In the genomic region with DNA sequence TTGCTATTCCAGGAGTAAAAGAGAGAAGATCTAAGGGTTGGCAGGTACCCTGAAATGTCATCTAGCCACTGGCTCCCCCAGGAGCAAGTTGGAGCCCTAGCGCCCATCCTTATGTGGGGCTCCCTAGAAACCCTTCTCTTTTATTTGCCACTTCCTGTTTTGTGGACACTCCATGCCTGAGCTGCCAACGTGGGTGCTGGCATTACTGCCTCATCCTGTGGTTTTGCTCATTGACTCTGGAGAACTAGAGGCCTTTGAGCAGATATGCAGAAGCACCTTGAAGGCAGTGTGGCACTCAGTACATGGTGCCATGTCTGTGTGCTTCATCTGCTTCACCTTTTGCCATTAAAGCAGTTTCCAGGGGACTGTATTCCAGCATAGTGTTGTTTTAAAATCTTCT, we compare ENCODE assay signal across 9 cellular contexts. TPM values are rescaled to one million over a fixed set of nuclear protein-coding genes. Genes with fewer than 3 reads are reported as not detected.
DNase-seq lines count a peak whose midpoint lies in the region; ATAC-seq and TF ChIP-seq lines count a peak whose summit lies in the region.
"Had no signal": no experiment of that assay in that cellular context is flagged by ENCODE, and none has a peak within 500 bp of the region (broad histone marks: within the 10 kb centered on the region; RNA-seq: fewer than 3 reads in every experiment).

No MANE protein-coding gene starts in this region.

- H3F3A ChIP-seq in OCI-LY1 (ENCODE audit: insufficient read depth, low read length) = peaks cover 11% of the 10 kb centered on the region

- H3K4me3 Mint-ChIP-seq in MCF 10A (ENCODE audit: unreplicated experiment) = peak overlapping the region; percentile 52

- H3K9me2 ChIP-seq in OCI-LY1 (ENCODE audit: low read depth, low read length) = no peaks in the 10 kb centered on the region

- BruUV-seq in MCF 10A (replicated peaks; lab: Mats Ljungman, UMichigan) = no TSS peak

- POLR2A ChIA-PET in MCF 10A (lab: Yijun Ruan, JAX) = interaction anchor here (0.6 to 8.1 kb wide), 13 partner anchors 10 to 123 kb away, joined by 3 to 190 read pairs (median 7); a partner anchor contains a TSS

- H3K36me3 Mint-ChIP-seq in MCF 10A (ENCODE audit: insufficient read depth, unreplicated experiment) = peaks cover 56% of the 10 kb centered on the region

- TF ChIP-seq CTCF in GM12873 (IDR thresholded peaks at IDR 0.05; ENCODE audit: insufficient read depth, low read depth, low read length, missing control alignments) (peak; percentile 4), OCI-LY1 (IDR thresholded peaks at IDR 0.05; ENCODE audit: low read length) (no peak), MCF 10A (IDR thresholded peaks at IDR 0.05; ENCODE audit: unreplicated experiment) (no peak)

- no peak overlapping the region for H3K4me3 ChIP-seq in OCI-LY1 (ENCODE audit: low read depth, low read length, poor library complexity, severe bottlenecking)
- H3K4me3 ChIP-seq: tibial artery had no signal

- peaks cover 51% of the 10 kb centered on the region; the same call in 1 of the 2 replicates for H3K36me3 ChIP-seq in OCI-LY1 (ENCODE audit: insufficient read depth, low read length)

- peak; percentile 62 for DNase-seq in MCF 10A (ENCODE audit: unreplicated experiment)
- DNase-seq in pons (ENCODE audit: low spot score) = peak; percentile 46
- no peak for DNase-seq in mucosa of gallbladder (ENCODE audit: low spot score)
- no peak for DNase-seq in NCI-H524 treated with DMSO at 0.1 percent for 48 hours (lab: John Stamatoyannopoulos, UW)
- no peak for DNase-seq in GM19238 (ENCODE audit: insufficient read length, low spot score)

- H3K79me2 ChIP-seq in OCI-LY1 (ENCODE audit: insufficient read depth, low read length) = peaks cover 56% of the 10 kb centered on the region

- no peak overlapping the region for H2AFZ ChIP-seq in OCI-LY1 (ENCODE audit: low read length)

- peak overlapping the region; percentile 94 for H3K27ac ChIP-seq in OCI-LY1 (ENCODE audit: low read depth, low read length, poor library complexity, severe bottlenecking)
- H3K27ac ChIP-seq: tibial artery had no signal

- intact Hi-C loops in MCF 10A (cut with micrococcal nuclease) = loop anchor here (2.0 kb wide), 1 partner anchor 73 kb away; a partner anchor contains a TSS

- H3K9me3 ChIP-seq in OCI-LY1 (ENCODE audit: low read length) = no peaks in the 10 kb centered on the region
- H3K9me3 ChIP-seq: tibial artery had no signal

- no peaks in the 10 kb centered on the region for H4K20me1 ChIP-seq in OCI-LY1 (ENCODE audit: insufficient read depth, low read length)

- H3K9ac ChIP-seq in OCI-LY1 (ENCODE audit: low read length) = 0 out of 2 replicates have a peak overlapping the region, but pooled peaks have one; percentile 6

- no peaks in the 10 kb centered on the region for H3K27me3 Mint-ChIP-seq in MCF 10A (ENCODE audit: insufficient read depth, unreplicated experiment)

- peaks cover 73% of the 10 kb centered on the region for H3K4me1 Mint-ChIP-seq in MCF 10A (ENCODE audit: insufficient read depth, unreplicated experiment)

- H3K9me3 Mint-ChIP-seq in MCF 10A (ENCODE audit: unreplicated experiment) = no peaks in the 10 kb centered on the region

- CTCF ChIA-PET in MCF 10A (lab: Yijun Ruan, JAX) = interaction anchor here (0.7 to 7.9 kb wide), 7 partner anchors 9 to 1511 kb away, joined by 3 to 80 read pairs (median 4); a partner anchor contains a TSS

- no peaks in the 10 kb centered on the region for H3K27me3 ChIP-seq in OCI-LY1 (ENCODE audit: insufficient read depth, low read length)
- H3K27me3 ChIP-seq: tibial artery had no signal

- peak overlapping the region; percentile 48 for H3K4me2 ChIP-seq in OCI-LY1 (ENCODE audit: low read length)

- ATAC-seq in GM19463 (IDR thresholded peaks at IDR 0.05; ENCODE audit: unreplicated experiment) = no peak

- peaks cover 89% of the 10 kb centered on the region for H3K4me1 ChIP-seq in OCI-LY1 (ENCODE audit: insufficient read depth, low read length, severe bottlenecking)

- H3K27ac Mint-ChIP-seq in MCF 10A (ENCODE audit: low read depth, unreplicated experiment) = peak overlapping the region; percentile 95

RNA-seq across cellular contexts. Expression of a gene that starts 8.1 kb away (rescaled TPM):
- total RNA-seq in MCF 10A (2022) = 114 and 157 TPM in 2 replicates
- total RNA-seq in mucosa of gallbladder = 30.9 TPM

Comparison
In these comparisons a context has a peak if more than half of its experiments do, and no peak if none do; other contexts are left out.
1. DNase-seq: peak in MCF 10A (single experiment) and pons (single experiment); none in mucosa of gallbladder (single experiment), NCI-H524 treated with DMSO at 0.1 percent for 48 hours (single experiment) and GM19238 (single experiment).